11 cellular contexts compared by ENCODE assay signal in the genomic region with DNA sequence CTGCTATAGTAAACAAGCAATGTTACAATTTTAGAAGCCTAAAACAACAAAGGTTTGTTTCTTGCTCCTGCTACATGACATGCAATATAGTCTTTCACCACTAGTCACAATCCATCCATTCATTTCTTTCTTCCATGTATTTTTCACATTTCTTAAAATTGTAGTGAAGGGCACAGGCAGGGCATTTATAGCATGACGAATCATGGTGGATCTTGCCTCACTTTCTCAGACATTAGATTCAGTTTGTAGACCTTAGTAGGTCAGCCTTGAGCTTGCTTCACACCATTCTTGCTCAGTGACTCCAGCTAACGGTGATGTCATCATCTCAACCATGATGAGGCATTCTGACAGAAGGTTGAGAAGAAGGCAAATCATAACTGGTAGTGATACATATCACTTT.
DNase-seq lines count a peak whose midpoint lies in the region; ATAC-seq and TF ChIP-seq lines count a peak whose summit lies in the region.
"Had no signal": no experiment of that assay in that cellular context is flagged by ENCODE, and none has a peak within 500 bp of the region (broad histone marks: within the 10 kb centered on the region; RNA-seq: fewer than 3 reads in every experiment).

No MANE protein-coding gene starts in this region.

- no peak for ATAC-seq in GM23338
- ATAC-seq in HG03378 (IDR thresholded peaks at IDR 0.05; ENCODE audit: unreplicated experiment): no peak

- H3K4me1 Mint-ChIP-seq in GM23338: no peaks in the 10 kb centered on the region
- H3K4me1 Mint-ChIP-seq: nephron had no signal

- no peak overlapping the region for H3K27ac Mint-ChIP-seq in GM23338

- H3K27me3 Mint-ChIP-seq in GM23338 (ENCODE audit: insufficient read depth, low read depth, poor library complexity): no peaks in the 10 kb centered on the region

- no peak overlapping the region for H3K4me3 ChIP-seq in GM23338
- no peak overlapping the region for H3K4me3 ChIP-seq in fibroblast of the aortic adventitia (ENCODE audit: low read depth, low read length)

- peaks cover 7% of the 10 kb centered on the region for H3K9me2 ChIP-seq in GM23338 (ENCODE audit: insufficient read depth)

- no peaks in the 10 kb centered on the region; the same call in 1 of the 2 replicates for H4K20me1 ChIP-seq in GM23338 (replicated peaks; ENCODE audit: insufficient read depth)

- TF ChIP-seq CTCF in C4-2B (conservative IDR thresholded peaks at IDR 0.05) (peak; percentile 36; the same call in 1 of the 2 replicates), GM23338 (conservative IDR thresholded peaks at IDR 0.05; ENCODE audit: low read depth in 2 of 2) (peak in 1 of 2 experiments; percentile 58; a peak in 2 of 4 replicates), fibroblast of the aortic adventitia (IDR thresholded peaks at IDR 0.05; ENCODE audit: insufficient read depth, low read length) (peak; percentile 9)

- H3K36me3 Mint-ChIP-seq in GM23338 (ENCODE audit: low read depth): no peaks in the 10 kb centered on the region

- no peak overlapping the region for H3K4me3 Mint-ChIP-seq in GM23338
- H3K4me3 Mint-ChIP-seq: nephron had no signal

- no peaks in the 10 kb centered on the region for H3K27me3 ChIP-seq in GM23338 (ENCODE audit: insufficient read depth)

- H3K27ac ChIP-seq in C4-2B (no peak overlapping the region), GM23338 (ENCODE audit: low read depth) (no peak overlapping the region)

- H3K79me2 ChIP-seq in GM23338 (replicated peaks; ENCODE audit: insufficient read depth): no peaks in the 10 kb centered on the region

- no peaks in the 10 kb centered on the region for H3K9me3 Mint-ChIP-seq in GM23338
- H3K9me3 Mint-ChIP-seq: nephron had no signal

- no peaks in the 10 kb centered on the region for H3F3A ChIP-seq in GM23338 (replicated peaks; ENCODE audit: low read depth)

- H3K4me2 ChIP-seq in GM23338: no peak overlapping the region

- no peak overlapping the region for H2AFZ ChIP-seq in GM23338

- no peak for DNase-seq in GM23338 (ENCODE audit: low spot score)
- peak; percentile 26 for DNase-seq in OCI-M1 (lab: John Stamatoyannopoulos, UW)
- no peak for DNase-seq in fibroblast of the aortic adventitia (ENCODE audit: low read depth)
- no peak for DNase-seq in anterior cingulate cortex (lab: John Stamatoyannopoulos, UW)
- no peak for DNase-seq in pons (ENCODE audit: low spot score)
- DNase-seq in SKM-1 (lab: John Stamatoyannopoulos, UW; ENCODE audit: unreplicated experiment): no peak
- DNase-seq: NCI-H748 treated with DMSO at 0.1 percent for 48 hours; stimulated activated CD4-positive, alpha-beta T cell treated with anti-CD3 and anti-CD28 coated beads, Interleukin-1b, Interleukin-23, amount 100 ng/mL, for 48 hours had no signal

- H3K36me3 ChIP-seq in GM23338 (ENCODE audit: insufficient read depth): no peaks in the 10 kb centered on the region

- H3K4me1 ChIP-seq in GM23338 (ENCODE audit: insufficient read depth): no peaks in the 10 kb centered on the region

TF ChIP-seq in GM23338, 12 proteins besides CTCF, POLR2A, EP300 and RAD21:
- TF ChIP-seq ZNF331 (CRISPR knock-in tag; IDR thresholded peaks at IDR 0.05; ENCODE audit: low read depth) (no peak), CREB1 (CRISPR knock-in tag; IDR thresholded peaks at IDR 0.05; ENCODE audit: low read depth) (0 out of 2 replicates have a peak, but pooled peaks have one; percentile 4)
